In genomic region chr20:32626859-32627636, GRCh38 we compare ENCODE assay signal across 9 cellular contexts. TPM values are rescaled to one million over a fixed set of nuclear protein-coding genes. Genes with fewer than 3 reads are reported as not detected.
DNase-seq lines count a peak whose midpoint lies in the region; ATAC-seq, FAIRE-seq and TF ChIP-seq lines count a peak whose summit lies in the region.
"Had no signal": no experiment of that assay in that cellular context is flagged by ENCODE, and none has a peak within 500 bp of the region (broad histone marks: within the 10 kb centered on the region; RNA-seq: fewer than 3 reads in every experiment).

No MANE protein-coding gene starts in this region.

- H2AFZ ChIP-seq in astrocyte (ENCODE audit: low read depth, low read length): peak overlapping the region; percentile 73

- peak overlapping the region; percentile 23 for H3K9ac ChIP-seq in astrocyte (ENCODE audit: low read length)

- peak overlapping the region; percentile 52 for H3K4me2 ChIP-seq in astrocyte (ENCODE audit: low read length)

- in situ Hi-C loops in brain microvascular endothelial cell (cut with HindIII; ENCODE audit: low pct_ligation_motif_present, low sequenced_read_pairs): no loop called here

- H3K27ac Mint-ChIP-seq in activated CD8-positive, alpha-beta memory T cell treated with anti-CD3 and anti-CD28 coated beads, Interleukin-2, amount 10 ng/mL, durations not matched to agents 7 days and 5 days: no peak overlapping the region
- peak overlapping the region; percentile 66 for H3K27ac Mint-ChIP-seq in astrocyte (ENCODE audit: unreplicated experiment)

- no peaks in the 10 kb centered on the region for H3K9me3 ChIP-seq in astrocyte (ENCODE audit: insufficient read depth, low read depth, low read length)

- no peaks in the 10 kb centered on the region for H4K20me1 ChIP-seq in astrocyte (ENCODE audit: insufficient read depth, low read length)

- H3K9me3 Mint-ChIP-seq in activated CD8-positive, alpha-beta memory T cell treated with anti-CD3 and anti-CD28 coated beads, Interleukin-2, amount 10 ng/mL, durations not matched to agents 7 days and 5 days (ENCODE audit: low read depth): no peaks in the 10 kb centered on the region
- H3K9me3 Mint-ChIP-seq in astrocyte (ENCODE audit: unreplicated experiment): no peaks in the 10 kb centered on the region

- no peaks in the 10 kb centered on the region for H3K27me3 ChIP-seq in astrocyte (ENCODE audit: insufficient read depth, low read length)
- H3K27me3 ChIP-seq in brain microvascular endothelial cell (replicated peaks): no peaks in the 10 kb centered on the region

- TF ChIP-seq CTCF in astrocyte (IDR thresholded peaks at IDR 0.05; ENCODE audit: insufficient read depth, low read depth, low read length) (no peak), brain microvascular endothelial cell (IDR thresholded peaks at IDR 0.05; ENCODE audit: low read depth, low read length, missing control alignments) (no peak)

- H3K4me3 ChIP-seq in astrocyte (ENCODE audit: insufficient read depth, low read depth, low read length): no peak overlapping the region
- H3K4me3 ChIP-seq in brain microvascular endothelial cell (ENCODE audit: low read depth, low read length): no peak overlapping the region

- CTCF ChIA-PET in activated CD8-positive, alpha-beta memory T cell treated with anti-CD3 and anti-CD28 coated beads, Interleukin-2, amount 10 ng/mL, durations not matched to agents 7 days and 5 days (lab: Charles Lee): interaction anchor here (0.7 to 1.9 kb wide), 4 partner anchors 21 to 151 kb away, joined by 3 to 5 read pairs (median 4); no protein-coding TSS in a partner anchor

- H3K27me3 Mint-ChIP-seq in activated CD8-positive, alpha-beta memory T cell treated with anti-CD3 and anti-CD28 coated beads, Interleukin-2, amount 10 ng/mL, durations not matched to agents 7 days and 5 days: peaks cover 3% of the 10 kb centered on the region
- peaks cover 36% of the 10 kb centered on the region for H3K27me3 Mint-ChIP-seq in astrocyte (ENCODE audit: low read depth, unreplicated experiment)

- peaks cover 5% of the 10 kb centered on the region for H3K4me1 Mint-ChIP-seq in activated CD8-positive, alpha-beta memory T cell treated with anti-CD3 and anti-CD28 coated beads, Interleukin-2, amount 10 ng/mL, durations not matched to agents 7 days and 5 days
- H3K4me1 Mint-ChIP-seq in astrocyte (ENCODE audit: low read depth, unreplicated experiment): peaks cover 6% of the 10 kb centered on the region

- H3K27ac ChIP-seq in astrocyte (ENCODE audit: low read depth, low read length): no peak overlapping the region
- H3K27ac ChIP-seq in brain microvascular endothelial cell: no peak overlapping the region

- no peaks in the 10 kb centered on the region for H3K36me3 ChIP-seq in astrocyte (ENCODE audit: insufficient read depth, low read length)
- no peaks in the 10 kb centered on the region for H3K36me3 ChIP-seq in brain microvascular endothelial cell (replicated peaks)

- H3K79me2 ChIP-seq in astrocyte (ENCODE audit: insufficient read depth, low read length): no peaks in the 10 kb centered on the region

- H3K4me3 Mint-ChIP-seq in activated CD8-positive, alpha-beta memory T cell treated with anti-CD3 and anti-CD28 coated beads, Interleukin-2, amount 10 ng/mL, durations not matched to agents 7 days and 5 days: no peak overlapping the region
- H3K4me3 Mint-ChIP-seq in astrocyte (ENCODE audit: unreplicated experiment): no peak overlapping the region

- no peak for FAIRE-seq in astrocyte (lab: Jason Lieb, UNC)

- H3K36me3 Mint-ChIP-seq in activated CD8-positive, alpha-beta memory T cell treated with anti-CD3 and anti-CD28 coated beads, Interleukin-2, amount 10 ng/mL, durations not matched to agents 7 days and 5 days: no peaks in the 10 kb centered on the region
- H3K36me3 Mint-ChIP-seq in astrocyte (ENCODE audit: low read depth, unreplicated experiment): no peaks in the 10 kb centered on the region

- ATAC-seq in activated CD8-positive, alpha-beta memory T cell treated with anti-CD3 and anti-CD28 coated beads, Interleukin-2, amount 10 ng/mL, durations not matched to agents 7 days and 5 days: peak; percentile 31
- ATAC-seq in GM18870 (IDR thresholded peaks at IDR 0.05; ENCODE audit: unreplicated experiment) (no peak), GM19455 (IDR thresholded peaks at IDR 0.05; ENCODE audit: unreplicated experiment) (no peak)

- H3K4me1 ChIP-seq in astrocyte (ENCODE audit: insufficient read depth, low read length): peaks cover 13% of the 10 kb centered on the region

- DNase-seq in activated CD8-positive, alpha-beta memory T cell treated with anti-CD3 and anti-CD28 coated beads, Interleukin-2, amount 10 ng/mL, durations not matched to agents 7 days and 5 days: no peak
- DNase-seq in activated CD8-positive, alpha-beta memory T cell treated with anti-CD3 and anti-CD28 coated beads, Interleukin-2, amount 50 U/mL, for 48 hours: no peak
- DNase-seq in NCI-H2081 (lab: John Stamatoyannopoulos, UW) (peak; percentile 96 to 97), astrocyte (ENCODE audit: low read depth) (no peak), occipital lobe (lab: John Stamatoyannopoulos, UW) (peak; percentile 49), brain microvascular endothelial cell (no peak)

RNA-seq across cellular contexts. Expression of gene NOL4L, which starts 41.9 kb away (rescaled TPM):
- total RNA-seq in activated CD8-positive, alpha-beta memory T cell treated with anti-CD3 and anti-CD28 coated beads, Interleukin-2, amount 10 ng/mL, durations not matched to agents 7 days and 5 days: 10 to 100 TPM; 15.2 to 18.3 TPM
- 35.5 and 43.0 TPM in 2 replicates for total RNA-seq in astrocyte
- 12.2 TPM for total RNA-seq in occipital lobe

RNA-seq across cellular contexts. Expression of gene C20orf203, which starts 46.7 kb away (rescaled TPM):
- total RNA-seq in activated CD8-positive, alpha-beta memory T cell treated with anti-CD3 and anti-CD28 coated beads, Interleukin-2, amount 10 ng/mL, durations not matched to agents 7 days and 5 days: under 1 TPM; 0.12 to 0.32 TPM
- not detected in 2 replicates for total RNA-seq in astrocyte
- total RNA-seq in occipital lobe: 0.47 TPM
- total RNA-seq: epithelial cell of proximal tubule had no signal

Comparison
In these comparisons a context has a peak if more than half of its experiments do, and no peak if none do; other contexts are left out.
1. DNase-seq: peak in NCI-H2081 (2 of 2) and occipital lobe (single experiment); none in activated CD8-positive, alpha-beta memory T cell treated with anti-CD3 and anti-CD28 coated beads, Interleukin-2, amount 10 ng/mL, durations not matched to agents 7 days and 5 days (single experiment), activated CD8-positive, alpha-beta memory T cell treated with anti-CD3 and anti-CD28 coated beads, Interleukin-2, amount 50 U/mL, for 48 hours (single experiment), astrocyte (single experiment) and brain microvascular endothelial cell (single experiment).